Comparison of ENCODE assay signal across 8 cellular contexts in genomic region chr17:27631897-27632725, GRCh38. TPM values are rescaled to one million over a fixed set of nuclear protein-coding genes. Genes with fewer than 3 reads are reported as not detected.
DNase-seq lines count a peak whose midpoint lies in the region; ATAC-seq, FAIRE-seq and TF ChIP-seq lines count a peak whose summit lies in the region.

No MANE protein-coding gene starts in this region.

- H3K36me3 Mint-ChIP-seq in T-cell, result peaks cover 6% of the 10 kb centered on the region
- H3K36me3 Mint-ChIP-seq in nephron progenitor cell (ENCODE audit: low read depth), result no peaks in the 10 kb centered on the region

- H3K27ac ChIP-seq in esophagus muscularis mucosa (replicated peaks in 1 of 4) (peak overlapping the region; percentile 43 to 65 (median 56)), small intestine (ENCODE audit: low read depth in 1 of 2, low read length in 1 of 2) (peak overlapping the region; percentile 52 to 90)

- TF ChIP-seq EP300 in esophagus muscularis mucosa (IDR thresholded peaks at IDR 0.05), result no peak

- ATAC-seq in T-cell (replicated peaks in 1 of 4), result no peak
- ATAC-seq in HG02678 (IDR thresholded peaks at IDR 0.05; ENCODE audit: unreplicated experiment), result no peak
- ATAC-seq in GM21381 (IDR thresholded peaks at IDR 0.05; ENCODE audit: unreplicated experiment), result no peak

- H3K4me1 Mint-ChIP-seq in T-cell (peaks cover 45 to 61% (median 56%) of the 10 kb centered on the region in 3 donors), nephron progenitor cell (peaks cover 31% of the 10 kb centered on the region)

- peak; percentile 33 for TF ChIP-seq CTCF in GM12864 (IDR thresholded peaks at IDR 0.05; ENCODE audit: low read depth, low read length, missing control alignments)
- TF ChIP-seq CTCF in esophagus muscularis mucosa (IDR thresholded peaks at IDR 0.05), result no peak
- no peak for TF ChIP-seq CTCF in nephron progenitor cell (IDR thresholded peaks at IDR 0.05)

- no peaks in the 10 kb centered on the region for H3K36me3 ChIP-seq in esophagus muscularis mucosa
- no peaks in the 10 kb centered on the region for H3K36me3 ChIP-seq in small intestine (ENCODE audit: control insufficient read depth in 2 of 2, insufficient read depth in 2 of 2, low read length in 2 of 2)

- peaks cover 28 to 33% (median 32%) of the 10 kb centered on the region in 4 donors for H3K4me1 ChIP-seq in esophagus muscularis mucosa
- H3K4me1 ChIP-seq in small intestine (ENCODE audit: control insufficient read depth in 2 of 2, insufficient read depth in 1 of 2, low read depth in 1 of 2, low read length in 1 of 2), result peaks cover 7 to 9% of the 10 kb centered on the region in 2 donors

- intact Hi-C loops in esophagus muscularis mucosa (cut with DNase I), result no loop called here

- DNase-seq in GM12864 (ENCODE audit: low read depth), result no peak
- no peak for DNase-seq in T-cell
- no peak for DNase-seq in esophagus muscularis mucosa (ENCODE audit: extremely low spot score)
- peak; percentile 37 for DNase-seq in small intestine
- DNase-seq in cortex of kidney (lab: John Stamatoyannopoulos, UW), result no peak
- DNase-seq in nephron progenitor cell, result no peak

- H3K9me3 ChIP-seq in esophagus muscularis mucosa (no peaks in the 10 kb centered on the region), small intestine (ENCODE audit: control insufficient read depth, low read depth) (no peaks in the 10 kb centered on the region)

- H3K4me3 Mint-ChIP-seq in T-cell (peak overlapping the region; percentile 84 to 95 (median 89)), nephron progenitor cell (no peak overlapping the region)

- no peak for TF ChIP-seq POLR2A in esophagus muscularis mucosa (IDR thresholded peaks at IDR 0.05; ENCODE audit: low read depth)

- H3K4me3 ChIP-seq in GM12864 (ENCODE audit: low read depth, low read length) (peak overlapping the region; percentile 66), esophagus muscularis mucosa (peak overlapping the region; percentile 40 to 54 (median 42)), small intestine (ENCODE audit: low read depth in 1 of 2, low read length in 2 of 2) (peak overlapping the region; percentile 58 to 66)

- H3K27ac Mint-ChIP-seq in T-cell (peak overlapping the region; percentile 89 to 93), nephron progenitor cell (no peak overlapping the region)

- CTCF ChIA-PET in T-cell (lab: Charles Lee), result no interaction called here

- 72% methylated on average over 7 of the region's 11 CpGs for WGBS in esophagus muscularis mucosa
- 16 to 31% (median 23%) methylated on average over 11 of the region's 11 CpGs for WGBS in small intestine, 3 donors

- H3K27me3 Mint-ChIP-seq in T-cell, result no peaks in the 10 kb centered on the region
- peaks cover 6% of the 10 kb centered on the region for H3K27me3 Mint-ChIP-seq in nephron progenitor cell (ENCODE audit: low read depth, poor library complexity)

- no peaks in the 10 kb centered on the region for H3K27me3 ChIP-seq in esophagus muscularis mucosa
- no peaks in the 10 kb centered on the region for H3K27me3 ChIP-seq in small intestine (ENCODE audit: control insufficient read depth in 2 of 2, insufficient read depth in 2 of 2, low read length in 2 of 2)

- FAIRE-seq in small intestine (lab: Jason Lieb, UNC), result no peak

- H3K9me3 Mint-ChIP-seq in T-cell (no peaks in the 10 kb centered on the region), nephron progenitor cell (peaks cover 4% of the 10 kb centered on the region)

- POLR2A ChIA-PET in T-cell (lab: Charles Lee), result no interaction called here

RNA-seq across cellular contexts. Expression of gene LGALS9, which starts 1.1 kb away (rescaled TPM):
- total RNA-seq in T-cell (10 to 100 TPM; 17.8 to 53.3 (median 33.1) TPM), esophagus muscularis mucosa (10 to 100 TPM; 17.0 to 31.8 (median 24.4) TPM)
- polyA plus RNA-seq in small intestine, result 100 to 1,000 TPM in 1 of 3 donors, 10 to 100 TPM in 2; 62.2 to 240 (median 74.6) TPM
